Comparison of ENCODE assay signal across 1 cellular context in genomic region chr5:10503997-10504761, GRCh38.
TF ChIP-seq lines count a peak whose summit lies in the region.

No MANE protein-coding gene starts in this region.

TF ChIP-seq in K562, 482 proteins besides CTCF, POLR2A, EP300 and RAD21 (continued from another document and continues in another):
- TF ChIP-seq, protein P1, sequence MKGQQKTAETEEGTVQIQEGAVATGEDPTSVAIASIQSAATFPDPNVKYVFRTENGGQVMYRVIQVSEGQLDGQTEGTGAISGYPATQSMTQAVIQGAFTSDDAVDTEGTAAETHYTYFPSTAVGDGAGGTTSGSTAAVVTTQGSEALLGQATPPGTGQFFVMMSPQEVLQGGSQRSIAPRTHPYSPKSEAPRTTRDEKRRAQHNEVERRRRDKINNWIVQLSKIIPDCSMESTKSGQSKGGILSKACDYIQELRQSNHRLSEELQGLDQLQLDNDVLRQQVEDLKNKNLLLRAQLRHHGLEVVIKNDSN (CRISPR knock-in tag; IDR thresholded peaks at IDR 0.05), result peak; percentile 65
- TF ChIP-seq MEF2A (IDR thresholded peaks at IDR 0.05; ENCODE audit: control insufficient read depth, low read depth, low read length) (0 out of 2 replicates have a peak, but pooled peaks have one; percentile 19), RFX5 (IDR thresholded peaks at IDR 0.05; ENCODE audit: low read depth, low read length) (no peak), PML (IDR thresholded peaks at IDR 0.05; ENCODE audit: low read length) (peak; percentile 50; the same call in 1 of the 2 replicates), MTA1 (IDR thresholded peaks at IDR 0.05; ENCODE audit: borderline replicate concordance) (peak; percentile 87), ZNF197 (CRISPR knock-in tag; IDR thresholded peaks at IDR 0.05; ENCODE audit: low read depth) (peak; percentile 84), STAG1 (CRISPR knock-in tag; IDR thresholded peaks at IDR 0.05; ENCODE audit: borderline replicate concordance) (no peak), ATF1 (CRISPR knock-in tag; IDR thresholded peaks at IDR 0.05) (no peak), ATF1 (tag; IDR thresholded peaks at IDR 0.05) (peak; percentile 93), ELF1 (tag; IDR thresholded peaks at IDR 0.05) (no peak), NFIC (IDR thresholded peaks at IDR 0.05) (peak; percentile 85), ZNF3 (CRISPR knock-in tag; IDR thresholded peaks at IDR 0.05) (no peak), DDX20 (tag; IDR thresholded peaks at IDR 0.05; ENCODE audit: low read depth) (no peak), ZNF407 (IDR thresholded peaks at IDR 0.05; ENCODE audit: low read depth) (no peak), HDAC8 (tag; IDR thresholded peaks at IDR 0.05) (peak; percentile 68; the same call in 1 of the 2 replicates), HNRNPK (IDR thresholded peaks at IDR 0.05; ENCODE audit: low read depth, low read length, poor library complexity, severe bottlenecking) (no peak), NR1H2 (CRISPR knock-in tag; IDR thresholded peaks at IDR 0.05) (no peak), YY1 (IDR thresholded peaks at IDR 0.05; ENCODE audit: borderline replicate concordance in 1 of 3, control insufficient read depth in 1 of 3, extremely low read depth in 1 of 3, insufficient read depth in 3 of 3, insufficient read length in 1 of 3, insufficient replicate concordance in 2 of 3, low read depth in 1 of 3, low read length in 2 of 3) (no peak), MYC (IDR thresholded peaks at IDR 0.05; ENCODE audit: low read depth, low read length) (peak; percentile 81), MYC (CRISPR knock-in tag; IDR thresholded peaks at IDR 0.05; ENCODE audit: borderline replicate concordance, low read depth) (no peak), ZNF41 (CRISPR knock-in tag; conservative IDR thresholded peaks at IDR 0.05) (peak; percentile 67), FOXA1 (IDR thresholded peaks at IDR 0.05; ENCODE audit: borderline replicate concordance) (no peak), NR2C1 (IDR thresholded peaks at IDR 0.05) (peak; percentile 74; the same call in 1 of the 2 replicates), NR2C1 (tag; IDR thresholded peaks at IDR 0.05) (peak; percentile 90), ID3 (CRISPR knock-in tag; IDR thresholded peaks at IDR 0.05) (no peak), ID3 (tag; IDR thresholded peaks at IDR 0.05) (peak; percentile 88; the same call in 1 of the 2 replicates), NRF1 (conservative IDR thresholded peaks at IDR 0.05 in 1 of 2, IDR thresholded peaks at IDR 0.05 in 1 of 2) (0 out of 4 replicates have a peak, but pooled peaks of 1 of the 2 experiments have one; percentile 30), MAZ (CRISPR knock-in tag; conservative IDR thresholded peaks at IDR 0.05 in 1 of 2, IDR thresholded peaks at IDR 0.05 in 1 of 2) (peak; percentile 58 to 80), ARNT (IDR thresholded peaks at IDR 0.05) (peak in 1 of 2 experiments; percentile 85; a peak in 1 of 4 replicates), L3MBTL2 (IDR thresholded peaks at IDR 0.05) (peak; percentile 99), KDM1A (IDR thresholded peaks at IDR 0.05) (peak; percentile 81 to 87), ZBTB7A (IDR thresholded peaks at IDR 0.05; ENCODE audit: borderline replicate concordance, control insufficient read depth, low read depth, low read length) (peak; percentile 38; the same call in 1 of the 2 replicates), MTA2 (IDR thresholded peaks at IDR 0.05; ENCODE audit: low read depth) (peak; percentile 62; the same call in 1 of the 2 replicates), ZNF124 (CRISPR knock-in tag; IDR thresholded peaks at IDR 0.05) (no peak), PREB (CRISPR knock-in tag; IDR thresholded peaks at IDR 0.05) (no peak), ZNF586 (CRISPR knock-in tag; conservative IDR thresholded peaks at IDR 0.05) (no peak), MAFG (tag; conservative IDR thresholded peaks at IDR 0.05) (peak; percentile 100), RUNX1 (IDR thresholded peaks at IDR 0.05; ENCODE audit: low read depth) (no peak), FOXA3 (CRISPR knock-in tag; conservative IDR thresholded peaks at IDR 0.05 in 1 of 2, IDR thresholded peaks at IDR 0.05 in 1 of 2) (peak; percentile 18 to 58; a peak in 1 of 4 replicates), PRMT5 (CRISPR knock-in tag; IDR thresholded peaks at IDR 0.05) (no peak), ZNF512 (tag; IDR thresholded peaks at IDR 0.05) (no peak), FOXM1 (IDR thresholded peaks at IDR 0.05; ENCODE audit: low read depth) (0 out of 2 replicates have a peak, but pooled peaks have one; percentile 22), FOXM1 (CRISPR knock-in tag; IDR thresholded peaks at IDR 0.05; ENCODE audit: low read depth) (no peak), NFIX (CRISPR knock-in tag; IDR thresholded peaks at IDR 0.05; ENCODE audit: low read depth) (no peak), BACH1 (tag; IDR thresholded peaks at IDR 0.05) (peak; percentile 100), RNF2 (IDR thresholded peaks at IDR 0.05) (peak; percentile 91), ZFX (CRISPR knock-in tag; IDR thresholded peaks at IDR 0.05) (peak; percentile 84), NFE2 (IDR thresholded peaks at IDR 0.05; ENCODE audit: low read depth) (peak; percentile 100), ARID3B (CRISPR knock-in tag; IDR thresholded peaks at IDR 0.05; ENCODE audit: borderline replicate concordance) (0 out of 2 replicates have a peak, but pooled peaks have one; percentile 60), IFI16 (CRISPR knock-in tag; IDR thresholded peaks at IDR 0.05) (0 out of 2 replicates have a peak, but pooled peaks have one; percentile 42)
- TF ChIP-seq, protein P2, sequence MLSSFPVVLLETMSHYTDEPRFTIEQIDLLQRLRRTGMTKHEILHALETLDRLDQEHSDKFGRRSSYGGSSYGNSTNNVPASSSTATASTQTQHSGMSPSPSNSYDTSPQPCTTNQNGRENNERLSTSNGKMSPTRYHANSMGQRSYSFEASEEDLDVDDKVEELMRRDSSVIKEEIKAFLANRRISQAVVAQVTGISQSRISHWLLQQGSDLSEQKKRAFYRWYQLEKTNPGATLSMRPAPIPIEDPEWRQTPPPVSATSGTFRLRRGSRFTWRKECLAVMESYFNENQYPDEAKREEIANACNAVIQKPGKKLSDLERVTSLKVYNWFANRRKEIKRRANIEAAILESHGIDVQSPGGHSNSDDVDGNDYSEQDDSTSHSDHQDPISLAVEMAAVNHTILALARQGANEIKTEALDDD (IDR thresholded peaks at IDR 0.05), result peak; percentile 83; the same call in 1 of the 2 replicates
- TF ChIP-seq, protein P3, sequence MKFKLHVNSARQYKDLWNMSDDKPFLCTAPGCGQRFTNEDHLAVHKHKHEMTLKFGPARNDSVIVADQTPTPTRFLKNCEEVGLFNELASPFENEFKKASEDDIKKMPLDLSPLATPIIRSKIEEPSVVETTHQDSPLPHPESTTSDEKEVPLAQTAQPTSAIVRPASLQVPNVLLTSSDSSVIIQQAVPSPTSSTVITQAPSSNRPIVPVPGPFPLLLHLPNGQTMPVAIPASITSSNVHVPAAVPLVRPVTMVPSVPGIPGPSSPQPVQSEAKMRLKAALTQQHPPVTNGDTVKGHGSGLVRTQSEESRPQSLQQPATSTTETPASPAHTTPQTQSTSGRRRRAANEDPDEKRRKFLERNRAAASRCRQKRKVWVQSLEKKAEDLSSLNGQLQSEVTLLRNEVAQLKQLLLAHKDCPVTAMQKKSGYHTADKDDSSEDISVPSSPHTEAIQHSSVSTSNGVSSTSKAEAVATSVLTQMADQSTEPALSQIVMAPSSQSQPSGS (CRISPR knock-in tag; IDR thresholded peaks at IDR 0.05), result no peak
